In the genomic region with DNA sequence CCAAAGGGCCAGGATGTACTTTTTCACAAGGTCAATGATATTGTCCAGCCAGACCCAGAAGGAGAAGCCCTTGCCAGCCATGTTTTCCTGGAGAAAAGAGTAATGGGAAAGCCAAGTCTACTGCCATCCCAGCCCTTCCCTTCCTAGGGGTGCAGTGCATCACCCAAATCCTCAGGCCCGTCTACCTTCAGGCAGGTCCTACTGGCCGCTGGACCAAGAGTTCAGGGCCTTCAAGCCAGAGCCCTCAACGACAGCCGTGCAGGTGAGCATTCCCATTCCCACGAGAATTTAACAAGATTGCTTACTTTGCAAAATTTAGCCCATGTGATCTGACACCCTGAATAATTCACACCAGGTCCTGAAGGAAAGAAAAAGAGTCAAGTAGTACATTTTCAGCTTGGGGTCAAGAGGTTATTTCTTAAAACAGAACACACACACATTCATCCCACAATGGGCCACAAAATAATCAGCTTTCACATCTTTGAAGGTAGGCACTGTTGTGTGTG, we compare ENCODE assay signal across 11 cellular contexts. TPM values are rescaled to one million over a fixed set of nuclear protein-coding genes. Genes with fewer than 3 reads are reported as not detected.
A peak's percentile ranks its signal among the peaks of the same experiment; 100 is the strongest.
DNase-seq lines count a peak whose midpoint lies in the region; ATAC-seq and TF ChIP-seq lines count a peak whose summit lies in the region.
"Had no signal": no experiment of that assay in that cellular context is flagged by ENCODE, and none has a peak within 500 bp of the region (broad histone marks: within the 10 kb centered on the region; RNA-seq: fewer than 3 reads in every experiment).

No MANE protein-coding gene starts in this region.

- 62 to 77% methylated on average over 5 of the region's 5 CpGs for WGBS in body of pancreas, 2 donors

- H4K20me1 ChIP-seq in Loucy (ENCODE audit: insufficient read depth, low read length, poor library complexity, severe bottlenecking), result no peaks in the 10 kb centered on the region

- no peaks in the 10 kb centered on the region for H3K9me2 ChIP-seq in Loucy (replicated peaks; ENCODE audit: low read depth, low read length)

- H3F3A ChIP-seq in Loucy (ENCODE audit: low read depth), result peaks cover 25% of the 10 kb centered on the region; the same call in 1 of the 2 replicates

- H3K27ac Mint-ChIP-seq in activated naive CD4-positive, alpha-beta T cell treated with anti-CD3 and anti-CD28 coated beads, Interleukin-2, amount 10 ng/mL, durations not matched to agents 7 days and 5 days, result peak overlapping the region; percentile 78
- H3K27ac Mint-ChIP-seq in activated CD8-positive, alpha-beta memory T cell treated with anti-CD3 and anti-CD28 coated beads, Interleukin-2, amount 10 ng/mL, durations not matched to agents 7 days and 5 days, result no peak overlapping the region
- H3K27ac Mint-ChIP-seq: activated T-helper 2 cell treated with anti-CD3 and anti-CD28 coated beads, Interferon-gamma antibody, Interleukin-2, Interleukin-4, amounts not matched to agents 10 μg/mL and 5 μg/mL and 100 μg/mL, durations not matched to agents 14 hours and 24 hours and 36 hours had no signal

- H3K4me3 ChIP-seq in Loucy (ENCODE audit: low read length, poor library complexity, severe bottlenecking) (no peak overlapping the region), dorsolateral prefrontal cortex (no peak overlapping the region), stomach smooth muscle (ENCODE audit: low read length in 2 of 2) (no peak overlapping the region), body of pancreas (no peak overlapping the region)
- H3K4me3 ChIP-seq: SJSA1 had no signal

- H3K9me3 Mint-ChIP-seq in activated naive CD4-positive, alpha-beta T cell treated with anti-CD3 and anti-CD28 coated beads, Interleukin-2, amount 10 ng/mL, durations not matched to agents 7 days and 5 days, result no peaks in the 10 kb centered on the region
- no peaks in the 10 kb centered on the region for H3K9me3 Mint-ChIP-seq in activated CD8-positive, alpha-beta memory T cell treated with anti-CD3 and anti-CD28 coated beads, Interleukin-2, amount 10 ng/mL, durations not matched to agents 7 days and 5 days (ENCODE audit: low read depth)
- H3K9me3 Mint-ChIP-seq: activated T-helper 2 cell treated with anti-CD3 and anti-CD28 coated beads, Interferon-gamma antibody, Interleukin-2, Interleukin-4, amounts not matched to agents 10 μg/mL and 5 μg/mL and 100 μg/mL, durations not matched to agents 14 hours and 24 hours and 36 hours had no signal

- H3K79me2 ChIP-seq in Loucy (ENCODE audit: insufficient read depth, low read length), result peaks cover 5% of the 10 kb centered on the region

- no peak for DNase-seq in activated naive CD4-positive, alpha-beta T cell treated with anti-CD3 and anti-CD28 coated beads, Interleukin-2, amount 10 ng/mL, durations not matched to agents 7 days and 5 days
- DNase-seq in activated naive CD4-positive, alpha-beta T cell treated with Interleukin-2 at 50 U/mL for 16 hours, result no peak
- no peak for DNase-seq in dorsolateral prefrontal cortex
- no peak for DNase-seq in activated CD8-positive, alpha-beta memory T cell treated with anti-CD3 and anti-CD28 coated beads, Interleukin-2, amount 10 ng/mL, durations not matched to agents 7 days and 5 days
- DNase-seq in body of pancreas, result no peak

- no peaks in the 10 kb centered on the region for H3K9me3 ChIP-seq in Loucy (ENCODE audit: insufficient read depth, low read depth, low read length)
- no peaks in the 10 kb centered on the region for H3K9me3 ChIP-seq in stomach smooth muscle (ENCODE audit: control insufficient read depth in 2 of 2, low read length in 2 of 2)
- H3K9me3 ChIP-seq in body of pancreas, result no peaks in the 10 kb centered on the region
- H3K9me3 ChIP-seq: SJSA1 had no signal

- TF ChIP-seq POLR2A in body of pancreas (IDR thresholded peaks at IDR 0.05), result no peak

- intact Hi-C loops in dorsolateral prefrontal cortex (cut with DNase I), result loop anchor here (1.0 to 10.0 kb wide), 5 partner anchors 64 to 194 kb away; partner anchors contain the start of gene STAT3 (in 2 of the 2)
- intact Hi-C loops in body of pancreas (cut with DNase I), result loop anchor here (5.0 kb wide), 1 partner anchor 84 kb away; no protein-coding TSS in a partner anchor

- no peaks in the 10 kb centered on the region for H3K27me3 Mint-ChIP-seq in activated naive CD4-positive, alpha-beta T cell treated with anti-CD3 and anti-CD28 coated beads, Interleukin-2, amount 10 ng/mL, durations not matched to agents 7 days and 5 days
- H3K27me3 Mint-ChIP-seq in activated CD8-positive, alpha-beta memory T cell treated with anti-CD3 and anti-CD28 coated beads, Interleukin-2, amount 10 ng/mL, durations not matched to agents 7 days and 5 days, result no peaks in the 10 kb centered on the region

- H2AFZ ChIP-seq in Loucy (ENCODE audit: low read length), result no peak overlapping the region

- TF ChIP-seq CTCF in Loucy (conservative IDR thresholded peaks at IDR 0.05; ENCODE audit: low read length), result no peak
- TF ChIP-seq CTCF in dorsolateral prefrontal cortex (IDR thresholded peaks at IDR 0.05 in 54 of 56, conservative IDR thresholded peaks at IDR 0.05 in 2 of 56; ENCODE audit: low read depth in 1 of 56, partially characterized antibody in 56 of 56), result no peak
- TF ChIP-seq CTCF in body of pancreas (IDR thresholded peaks at IDR 0.05), result no peak

- H3K27ac ChIP-seq in dorsolateral prefrontal cortex (peak overlapping the region in 35 of 59 donors; percentile 0 to 79 (median 43)), stomach smooth muscle (ENCODE audit: low read length) (peak overlapping the region; percentile 49), body of pancreas (peak overlapping the region in 2 of 4 donors; percentile 2 to 32)
- H3K27ac ChIP-seq: WERI-Rb-1 had no signal

- no peak for ATAC-seq in activated CD8-positive, alpha-beta memory T cell treated with anti-CD3 and anti-CD28 coated beads, Interleukin-2, amount 10 ng/mL, durations not matched to agents 7 days and 5 days
- no peak for ATAC-seq in body of pancreas
- no peak for ATAC-seq in GM21576 (IDR thresholded peaks at IDR 0.05; ENCODE audit: unreplicated experiment)

- H3K27me3 ChIP-seq in Loucy (ENCODE audit: insufficient read depth, low read length, poor library complexity, severe bottlenecking) (no peaks in the 10 kb centered on the region), dorsolateral prefrontal cortex (no peaks in the 10 kb centered on the region), stomach smooth muscle (ENCODE audit: control insufficient read depth in 1 of 2, insufficient read depth in 2 of 2, low read length in 2 of 2) (no peaks in the 10 kb centered on the region), body of pancreas (no peaks in the 10 kb centered on the region)
- H3K27me3 ChIP-seq: SJSA1 had no signal

- CTCF ChIA-PET in activated naive CD4-positive, alpha-beta T cell treated with anti-CD3 and anti-CD28 coated beads, Interleukin-2, amount 10 ng/mL, durations not matched to agents 7 days and 5 days (lab: Charles Lee), result interaction anchor here (0.7 to 8.1 kb wide), 16 partner anchors 11 to 101 kb away, joined by 3 to 237 read pairs (median 4); partner anchors contain the start of gene STAT3
- CTCF ChIA-PET in activated CD8-positive, alpha-beta memory T cell treated with anti-CD3 and anti-CD28 coated beads, Interleukin-2, amount 10 ng/mL, durations not matched to agents 7 days and 5 days (lab: Charles Lee), result interaction anchor here (0.9 to 31.0 kb wide), 18 partner anchors 8 to 207 kb away, joined by 3 to 967 read pairs (median 6); partner anchors contain the start of genes CAVIN1, STAT3 and STAT5A

- peaks cover 60% of the 10 kb centered on the region for H3K36me3 Mint-ChIP-seq in activated naive CD4-positive, alpha-beta T cell treated with anti-CD3 and anti-CD28 coated beads, Interleukin-2, amount 10 ng/mL, durations not matched to agents 7 days and 5 days
- H3K36me3 Mint-ChIP-seq in activated CD8-positive, alpha-beta memory T cell treated with anti-CD3 and anti-CD28 coated beads, Interleukin-2, amount 10 ng/mL, durations not matched to agents 7 days and 5 days, result peaks cover 52% of the 10 kb centered on the region

- H3K4me1 ChIP-seq in Loucy (ENCODE audit: insufficient read depth, low read length, poor library complexity, severe bottlenecking) (peaks cover 48% of the 10 kb centered on the region), stomach smooth muscle (ENCODE audit: control insufficient read depth, insufficient read depth, low read length) (peaks cover 12% of the 10 kb centered on the region), body of pancreas (peaks cover 3% of the 10 kb centered on the region)

- H3K36me3 ChIP-seq in Loucy (ENCODE audit: insufficient read depth, low read length) (peaks cover 41% of the 10 kb centered on the region; the same call in 1 of the 2 replicates), stomach smooth muscle (ENCODE audit: control insufficient read depth in 2 of 2, insufficient read depth in 2 of 2, low read length in 2 of 2) (peaks cover 47 to 53% of the 10 kb centered on the region in 2 donors), body of pancreas (replicated peaks in 1 of 2; ENCODE audit: insufficient read depth in 1 of 2, low read depth in 2 of 2) (peaks cover 0 to 44% of the 10 kb centered on the region in 2 donors)

- H3K4me2 ChIP-seq in Loucy (ENCODE audit: low read depth, low read length, poor library complexity, severe bottlenecking), result peak overlapping the region; percentile 32

- peaks cover 49% of the 10 kb centered on the region for H3K4me1 Mint-ChIP-seq in activated naive CD4-positive, alpha-beta T cell treated with anti-CD3 and anti-CD28 coated beads, Interleukin-2, amount 10 ng/mL, durations not matched to agents 7 days and 5 days
- H3K4me1 Mint-ChIP-seq in activated CD8-positive, alpha-beta memory T cell treated with anti-CD3 and anti-CD28 coated beads, Interleukin-2, amount 10 ng/mL, durations not matched to agents 7 days and 5 days, result peaks cover 44% of the 10 kb centered on the region

- no peak overlapping the region for H3K4me3 Mint-ChIP-seq in activated naive CD4-positive, alpha-beta T cell treated with anti-CD3 and anti-CD28 coated beads, Interleukin-2, amount 10 ng/mL, durations not matched to agents 7 days and 5 days
- H3K4me3 Mint-ChIP-seq in activated CD8-positive, alpha-beta memory T cell treated with anti-CD3 and anti-CD28 coated beads, Interleukin-2, amount 10 ng/mL, durations not matched to agents 7 days and 5 days, result no peak overlapping the region

- peak overlapping the region; percentile 44 for H3K9ac ChIP-seq in Loucy (ENCODE audit: low read depth, low read length, poor library complexity, severe bottlenecking)
- no peak overlapping the region for H3K9ac ChIP-seq in stomach smooth muscle (ENCODE audit: low read length in 2 of 2)

RNA-seq across cellular contexts. Expression of gene STAT5A, which starts 35.0 kb away (rescaled TPM):
- 10 to 100 TPM in 71 of 120 experiments, 1 to 10 TPM in 49; 4.4 to 25.7 (median 10.8) TPM for total RNA-seq in dorsolateral prefrontal cortex
- 100 to 1,000 TPM; 118 to 127 TPM for total RNA-seq in activated CD8-positive, alpha-beta memory T cell treated with anti-CD3 and anti-CD28 coated beads, Interleukin-2, amount 10 ng/mL, durations not matched to agents 7 days and 5 days
- 10 to 100 TPM; 25.2 to 52.1 TPM for total RNA-seq in body of pancreas

RNA-seq across cellular contexts. Expression of gene STAT5B, which starts 47.1 kb away (rescaled TPM):
- total RNA-seq in dorsolateral prefrontal cortex (10 to 100 TPM; 45.7 to 81.6 (median 60.4) TPM), body of pancreas (10 to 100 TPM; 35.3 TPM)
- total RNA-seq in activated CD8-positive, alpha-beta memory T cell treated with anti-CD3 and anti-CD28 coated beads, Interleukin-2, amount 10 ng/mL, durations not matched to agents 7 days and 5 days, result 100 to 1,000 TPM; 112 to 116 TPM
